7 cellular contexts compared by ENCODE assay signal in the genomic region with DNA sequence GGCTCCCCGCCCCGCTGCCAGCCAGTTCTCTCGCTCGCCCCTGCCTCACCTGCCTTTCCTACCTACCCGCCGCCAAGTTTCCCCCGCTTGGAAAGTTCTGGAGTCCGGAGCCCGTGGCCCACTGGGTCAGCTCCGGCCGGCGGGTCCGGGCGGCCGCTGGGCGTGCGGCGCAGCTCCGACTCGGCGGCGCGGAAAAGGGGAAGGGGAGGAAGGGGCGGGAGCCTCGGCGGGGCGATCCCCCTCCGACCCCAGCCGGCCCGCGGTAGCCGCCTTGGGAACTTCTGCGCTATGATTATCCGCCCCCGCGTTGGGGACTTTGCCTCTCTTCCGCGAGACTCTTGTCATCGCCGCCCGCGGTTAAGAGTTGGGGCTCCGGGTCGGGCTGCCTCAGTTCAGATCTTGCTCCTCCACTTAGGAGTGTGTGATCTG. TPM values are rescaled to one million over a fixed set of nuclear protein-coding genes. Genes with fewer than 3 reads are reported as not detected.
DNase-seq lines count a peak whose midpoint lies in the region; ATAC-seq and TF ChIP-seq lines count a peak whose summit lies in the region.

No MANE protein-coding gene starts in this region.

- DNase-seq in ascending aorta (ENCODE audit: low spot score in 2 of 2) (peak in 1 of 2 donors; percentile 68), iPS-NIHi7 (ENCODE audit: extremely low spot score) (peak; percentile 50), NCI-H1930 (lab: John Stamatoyannopoulos, UW) (no peak)
- DNase-seq in stimulated activated CD4-positive, alpha-beta T cell treated with anti-CD3 and anti-CD28 coated beads, Interleukin-1b, Interleukin-23, amount 100 ng/mL, for 4 hours (ENCODE audit: low read depth in 2 of 2) = peak; percentile 55 to 62

- peak overlapping the region; percentile 64 for H3K4me2 ChIP-seq in SU-DHL-6 (ENCODE audit: low read depth, low read length, poor library complexity, severe bottlenecking)

- peaks cover 0 to 4% of the 10 kb centered on the region in 2 donors for H3K4me1 ChIP-seq in ascending aorta

- H3K27ac ChIP-seq in SU-DHL-6 (ENCODE audit: low read depth, low read length) (no peak overlapping the region), ascending aorta (peak overlapping the region; percentile 47 to 66)

- H3K9me2 ChIP-seq in SU-DHL-6 (replicated peaks; ENCODE audit: insufficient read depth, low read length) = no peaks in the 10 kb centered on the region

- H3K4me3 ChIP-seq in SU-DHL-6 (ENCODE audit: insufficient read depth, low read length, poor library complexity, severe bottlenecking) (peak overlapping the region; percentile 59), ascending aorta (peak overlapping the region; percentile 92 to 98)

- H3K36me3 ChIP-seq in SU-DHL-6 (ENCODE audit: low read length) = no peaks in the 10 kb centered on the region
- H3K36me3 ChIP-seq in ascending aorta = no peaks in the 10 kb centered on the region

- H3K9me3 ChIP-seq in SU-DHL-6 (ENCODE audit: insufficient read depth, low read length) (no peaks in the 10 kb centered on the region), ascending aorta (no peaks in the 10 kb centered on the region)

- no peak for TF ChIP-seq CTCF in SU-DHL-6 (IDR thresholded peaks at IDR 0.05; ENCODE audit: insufficient read depth, low read length, poor library complexity, severe bottlenecking)
- TF ChIP-seq CTCF in ascending aorta (IDR thresholded peaks at IDR 0.05) = no peak

- H3K9ac ChIP-seq in SU-DHL-6 (ENCODE audit: low read length) = peak overlapping the region; percentile 87

- no peaks in the 10 kb centered on the region for H3K79me2 ChIP-seq in SU-DHL-6 (ENCODE audit: insufficient read depth, low read length)

- no peaks in the 10 kb centered on the region for H3F3A ChIP-seq in SU-DHL-6 (ENCODE audit: insufficient read depth)

- no peaks in the 10 kb centered on the region for H4K20me1 ChIP-seq in SU-DHL-6 (ENCODE audit: low read depth, low read length)

- no peaks in the 10 kb centered on the region for H3K27me3 ChIP-seq in SU-DHL-6 (ENCODE audit: low read length)
- H3K27me3 ChIP-seq in ascending aorta = no peaks in the 10 kb centered on the region

- intact Hi-C loops in ascending aorta (cut with DNase I) = no loop called here

- H2AFZ ChIP-seq in SU-DHL-6 (ENCODE audit: low read depth, low read length, severe bottlenecking) = peak overlapping the region; percentile 73

- peak; percentile 15 for ATAC-seq in GM18909 (IDR thresholded peaks at IDR 0.05; ENCODE audit: poor library complexity, unreplicated experiment)
- ATAC-seq in HG03045 (IDR thresholded peaks at IDR 0.05; ENCODE audit: unreplicated experiment) = peak; percentile 26

RNA-seq across cellular contexts. Expression of gene SF3B5, which starts 31.0 kb away (rescaled TPM):
- total RNA-seq in ascending aorta = 123 TPM

RNA-seq across cellular contexts. Expression of gene PLAGL1, which starts 56.4 kb away (rescaled TPM):
- 86.3 TPM for total RNA-seq in ascending aorta

Comparison
In these comparisons a context has a peak if more than half of its experiments do, and no peak if none do; other contexts are left out.
1. DNase-seq: peak in iPS-NIHi7 (single experiment) and stimulated activated CD4-positive, alpha-beta T cell treated with anti-CD3 and anti-CD28 coated beads, Interleukin-1b, Interleukin-23, amount 100 ng/mL, for 4 hours (2 of 2); none in NCI-H1930 (0 of 2).